ENCODE assay signal across 16 cellular contexts in genomic region chr5:179120951-179121666, GRCh38.
"Had no signal": no experiment of that assay in that cellular context is flagged by ENCODE, and none has a peak within 500 bp of the region (broad histone marks: within the 10 kb centered on the region; RNA-seq: fewer than 3 reads in every experiment).

No MANE protein-coding gene starts in this region.

- H3K27me3 ChIP-seq: gastroesophageal sphincter, neural progenitor cell, upper lobe of left lung had no signal

- H3K4me2 ChIP-seq: neural progenitor cell had no signal

- H3K4me1 ChIP-seq: gastroesophageal sphincter, neural progenitor cell, upper lobe of left lung had no signal

- H3K9ac ChIP-seq: neural progenitor cell had no signal

- H3K36me3 ChIP-seq: neural progenitor cell, WERI-Rb-1 had no signal

- H3K4me3 ChIP-seq: gastroesophageal sphincter, neural progenitor cell, upper lobe of left lung had no signal

- DNase-seq: activated CD4-positive, alpha-beta T cell treated with anti-CD3 and anti-CD28 coated beads for 36 hours; activated naive CD4-positive, alpha-beta T cell; activated naive CD8-positive, alpha-beta T cell treated with anti-CD3 and anti-CD28 coated beads, Interleukin-2, amount 10 ng/mL, durations not matched to agents 7 days and 5 days; cerebellar nuclear complex; naive B cell; retina; SIG-M5; stimulated activated CD4-positive, alpha-beta T cell treated with anti-CD3 and anti-CD28 coated beads, Interleukin-2, amount 100 ng/mL, for 48 hours; stimulated activated naive B cell treated with anti-CD40 and anti-IgM and Interleukin-4, amounts not matched to agents 10 μg/mL and 1 μg/mL and 100 μg/mL, for 72 hours; T-helper 17 cell; WERI-Rb-1 had no signal

- ATAC-seq: activated CD4-positive, alpha-beta T cell treated with anti-CD3 and anti-CD28 coated beads for 36 hours; gastroesophageal sphincter; stimulated activated naive B cell treated with anti-CD40 and anti-IgM and Interleukin-4, amounts not matched to agents 10 μg/mL and 1 μg/mL and 100 μg/mL, for 72 hours; T-helper 17 cell had no signal

- H2AFZ ChIP-seq: neural progenitor cell had no signal

- FAIRE-seq: endometrium, keratinocyte had no signal

- H3K27ac ChIP-seq: gastroesophageal sphincter, neural progenitor cell, upper lobe of left lung, WERI-Rb-1 had no signal
